ENCODE assay signal across 8 cellular contexts in the genomic region with DNA sequence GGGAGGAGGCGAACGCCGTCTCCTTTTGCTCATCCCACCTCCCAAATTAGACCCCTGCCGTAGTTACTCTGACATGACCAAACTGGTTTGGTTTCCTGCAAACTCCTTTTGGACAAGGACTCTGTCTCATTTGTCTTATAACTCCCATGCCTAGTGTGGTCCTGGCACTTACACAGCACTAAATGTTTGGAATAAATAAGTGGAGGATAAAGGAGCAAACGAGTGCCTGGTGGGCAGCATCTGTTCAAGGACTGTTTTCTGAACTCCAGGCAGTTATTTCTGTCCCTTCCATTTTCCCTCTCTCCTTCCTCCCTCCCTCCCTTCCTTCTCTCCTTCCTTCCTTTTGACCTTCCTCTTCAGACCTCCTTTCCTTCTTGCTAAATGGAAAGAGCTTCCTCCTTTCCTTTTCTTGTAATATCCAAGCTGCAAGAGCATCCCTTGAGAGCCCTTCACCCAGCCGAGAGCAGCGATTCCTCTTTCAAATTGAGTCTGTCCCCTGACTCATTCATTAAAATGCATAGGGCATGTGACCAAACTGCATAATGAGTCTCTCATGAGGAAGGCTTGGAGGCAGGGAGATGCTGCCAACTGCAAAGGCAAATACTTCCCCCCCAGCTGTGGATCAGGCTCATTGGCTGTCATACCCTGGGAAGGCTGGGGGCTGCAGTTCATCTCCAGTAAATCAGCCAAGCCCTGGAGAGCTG. TPM values are rescaled to one million over a fixed set of nuclear protein-coding genes. Genes with fewer than 3 reads are reported as not detected.
DNase-seq lines count a peak whose midpoint lies in the region; ATAC-seq and TF ChIP-seq lines count a peak whose summit lies in the region.

No MANE protein-coding gene starts in this region.

- H3K4me3 ChIP-seq in A673 (ENCODE audit: low read depth, low read length, poor library complexity, severe bottlenecking) (peak overlapping the region; percentile 25), spleen (peak overlapping the region in 2 of 8 donors; percentile 8 to 54)

- H3K27ac ChIP-seq in A673 (ENCODE audit: low read depth, low read length, poor library complexity, severe bottlenecking) (peak overlapping the region; percentile 91), spleen (peak overlapping the region; percentile 64 to 90 (median 78))

- no peaks in the 10 kb centered on the region for H3K36me3 ChIP-seq in A673 (ENCODE audit: insufficient read depth, low read length, poor library complexity, severe bottlenecking)
- H3K36me3 ChIP-seq in spleen = peaks cover 0 to 6% (median 0%) of the 10 kb centered on the region in 6 donors

- H3K9me3 ChIP-seq in A673 (ENCODE audit: low read depth, low read length, poor library complexity, severe bottlenecking) (no peaks in the 10 kb centered on the region), spleen (no peaks in the 10 kb centered on the region)

- TF ChIP-seq CTCF in A673 (conservative IDR thresholded peaks at IDR 0.05; ENCODE audit: low read depth, low read length) = no peak
- TF ChIP-seq CTCF in brain (conservative IDR thresholded peaks at IDR 0.05) = no peak
- no peak for TF ChIP-seq CTCF in spleen (IDR thresholded peaks at IDR 0.05 in 8 of 11, conservative IDR thresholded peaks at IDR 0.05 in 3 of 11)

- ATAC-seq in GM18499 (IDR thresholded peaks at IDR 0.05; ENCODE audit: insufficient read depth, unreplicated experiment) = peak; percentile 45
- ATAC-seq in HG02973 (IDR thresholded peaks at IDR 0.05; ENCODE audit: unreplicated experiment) = peak; percentile 54

- H3K27me3 Mint-ChIP-seq in brain = no peaks in the 10 kb centered on the region

- DNase-seq in A673 (ENCODE audit: low spot score) (peak; percentile 99), NCI-H345 (lab: John Stamatoyannopoulos, UW) (peak; percentile 79), inferior parietal cortex (ENCODE audit: extremely low spot score) (peak; percentile 90), spleen (no peak), erythroblast (lab: John Stamatoyannopoulos, UW) (no peak)

- WGBS in spleen, 5 donors = 31 to 49% (median 37%) methylated on average over 7 of the region's 7 CpGs

- H3K4me1 ChIP-seq in A673 (ENCODE audit: insufficient read depth, low read length, poor library complexity, severe bottlenecking) = peaks cover 66% of the 10 kb centered on the region
- H3K4me1 ChIP-seq in spleen = peaks cover 24 to 78% (median 64%) of the 10 kb centered on the region in 6 donors

- intact Hi-C loops in A673 (cut with micrococcal nuclease; ENCODE audit: unreplicated experiment) (no loop called here), spleen (cut with DNase I; ENCODE audit: low total_unique reads) (no loop called here)

- POLR2A ChIA-PET in A673 (lab: Charles Lee; ENCODE audit: low non-redundant PET) = interaction anchor here (0.6 kb wide), 2 partner anchors 24 to 31 kb away, joined by 3 to 5 read pairs; no protein-coding TSS in a partner anchor

- peak overlapping the region; percentile 95 to 99 (median 98) for H3K27ac Mint-ChIP-seq in brain

- BruUV-seq in A673 (replicated peaks; lab: Mats Ljungman, UMichigan) = TSS peak; percentile 63

- H3K4me3 Mint-ChIP-seq in brain = peak overlapping the region; percentile 73 to 87 (median 80)

- peaks cover 64% of the 10 kb centered on the region for H3K4me1 Mint-ChIP-seq in brain

- peaks cover 3% of the 10 kb centered on the region for H3K36me3 Mint-ChIP-seq in brain

- H3K27me3 ChIP-seq in A673 (replicated peaks; ENCODE audit: insufficient read depth, low read depth, low read length, poor library complexity) (no peaks in the 10 kb centered on the region), spleen (replicated peaks in 1 of 7) (no peaks in the 10 kb centered on the region)

- CTCF ChIA-PET in A673 (lab: Charles Lee) = no interaction called here

- TF ChIP-seq POLR2A in spleen (IDR thresholded peaks at IDR 0.05) = no peak
- TF ChIP-seq POLR2A in erythroblast (IDR thresholded peaks at IDR 0.05; ENCODE audit: low read length) = no peak

- peaks cover 0 to 3% (median 0%) of the 10 kb centered on the region in 5 experiments for H3K9me3 Mint-ChIP-seq in brain

RNA-seq across cellular contexts. Expression of gene CHD9, which starts 36.9 kb away (rescaled TPM):
- total RNA-seq in A673 (2021) = 64.1 and 76.8 TPM in 2 replicates
- polyA plus RNA-seq in brain (ENCODE audit: insufficient read depth, low read depth, low replicate concordance) = 3.7 TPM
- total RNA-seq in spleen = 10 to 100 TPM; 63.4 to 93.3 (median 77.6) TPM
- polyA plus RNA-seq in spleen = 10 to 100 TPM; 16.7 to 19.0 (median 17.6) TPM

RNA-seq across cellular contexts. Expression of gene CHD9NB, which starts 39.0 kb away (rescaled TPM):
- total RNA-seq in A673 (2021) (3.8 and 4.3 TPM in 2 replicates), spleen (under 1 TPM in 1 of 7 donors, not detected in 6; 0.27 TPM)
- polyA plus RNA-seq in brain (ENCODE audit: insufficient read depth, low read depth, low replicate concordance) (0.19 TPM), spleen (under 1 TPM in 1 of 3 donors, not detected in 2; 0.10 TPM)

Comparison
In these comparisons a context has a peak if more than half of its experiments do, and no peak if none do; other contexts are left out.
1. DNase-seq: peak in A673 (single experiment), NCI-H345 (single experiment) and inferior parietal cortex (single experiment); none in spleen (single experiment) and erythroblast (0 of 2).